8 cellular contexts compared by ENCODE assay signal in genomic region chr10:14556285-14556956, GRCh38.
DNase-seq lines count a peak whose midpoint lies in the region; ATAC-seq and TF ChIP-seq lines count a peak whose summit lies in the region.

No MANE protein-coding gene starts in this region.

- H3K4me1 ChIP-seq in naive thymus-derived CD4-positive, alpha-beta T cell (ENCODE audit: control insufficient read depth in 2 of 2, insufficient read depth in 2 of 2, low read length in 2 of 2): peaks cover 90 to 94% of the 10 kb centered on the region in 2 donors

- DNase-seq in ELR (ENCODE audit: low read depth) (peak; percentile 21), NOMO-1 treated with DMSO at 0.1 percent for 48 hours (lab: John Stamatoyannopoulos, UW; ENCODE audit: unreplicated experiment) (no peak), T1000 (lab: John Stamatoyannopoulos, UW) (no peak)
- peak in 1 of 2 donors; percentile 41 for DNase-seq in central memory CD8-positive, alpha-beta T cell (ENCODE audit: low spot score in 2 of 2)
- DNase-seq in naive thymus-derived CD4-positive, alpha-beta T cell: no peak

- no peak for TF ChIP-seq EP300 in Ishikawa (IDR thresholded peaks at IDR 0.05; ENCODE audit: borderline replicate concordance)

- no peak overlapping the region for H3K4me3 ChIP-seq in naive thymus-derived CD4-positive, alpha-beta T cell (ENCODE audit: low read length)

- peaks cover 35% of the 10 kb centered on the region for H3K36me3 Mint-ChIP-seq in central memory CD8-positive, alpha-beta T cell (ENCODE audit: insufficient read depth)
- H3K36me3 Mint-ChIP-seq in naive thymus-derived CD4-positive, alpha-beta T cell: peaks cover 15 to 38% (median 20%) of the 10 kb centered on the region in 5 donors

- no peaks in the 10 kb centered on the region for H3K27me3 Mint-ChIP-seq in central memory CD8-positive, alpha-beta T cell
- H3K27me3 Mint-ChIP-seq in naive thymus-derived CD4-positive, alpha-beta T cell: no peaks in the 10 kb centered on the region

- no peaks in the 10 kb centered on the region for H3K9me3 ChIP-seq in naive thymus-derived CD4-positive, alpha-beta T cell (ENCODE audit: control insufficient read depth in 2 of 3, low read length in 3 of 3)

- CTCF ChIA-PET in naive thymus-derived CD4-positive, alpha-beta T cell (lab: Charles Lee): interaction anchor here (1.2 kb wide), 1 partner anchor 13 kb away, joined by 4 read pairs; no protein-coding TSS in a partner anchor

- ATAC-seq in GM19455 (IDR thresholded peaks at IDR 0.05; ENCODE audit: unreplicated experiment): peak; percentile 70
- ATAC-seq in central memory CD8-positive, alpha-beta T cell (replicated peaks; ENCODE audit: extremely low read depth, poor library complexity, severe bottlenecking): peak; percentile 49
- peak; percentile 47 for ATAC-seq in naive thymus-derived CD4-positive, alpha-beta T cell
- no peak for ATAC-seq in HG03039 (IDR thresholded peaks at IDR 0.05; ENCODE audit: unreplicated experiment)

- peaks cover 91% of the 10 kb centered on the region for H3K4me1 Mint-ChIP-seq in central memory CD8-positive, alpha-beta T cell
- H3K4me1 Mint-ChIP-seq in naive thymus-derived CD4-positive, alpha-beta T cell: peaks cover 84 to 100% (median 92%) of the 10 kb centered on the region in 7 donors

- POLR2A ChIA-PET in naive thymus-derived CD4-positive, alpha-beta T cell (lab: Charles Lee): interaction anchor here (0.7 to 8.6 kb wide), 5 partner anchors 8 to 60 kb away, joined by 3 to 73 read pairs (median 4); no protein-coding TSS in a partner anchor

- H3K4me3 Mint-ChIP-seq in central memory CD8-positive, alpha-beta T cell: peak overlapping the region; percentile 48
- peak overlapping the region; percentile 9 to 86 (median 73) for H3K4me3 Mint-ChIP-seq in naive thymus-derived CD4-positive, alpha-beta T cell

- no peaks in the 10 kb centered on the region for H3K9me3 Mint-ChIP-seq in central memory CD8-positive, alpha-beta T cell
- peaks cover 0 to 3% (median 0%) of the 10 kb centered on the region in 11 donors for H3K9me3 Mint-ChIP-seq in naive thymus-derived CD4-positive, alpha-beta T cell

- peak overlapping the region; percentile 97 for H3K27ac Mint-ChIP-seq in central memory CD8-positive, alpha-beta T cell (ENCODE audit: low read depth)
- H3K27ac Mint-ChIP-seq in naive thymus-derived CD4-positive, alpha-beta T cell: peak overlapping the region; percentile 52 to 97 (median 93)

- intact Hi-C loops in naive thymus-derived CD4-positive, alpha-beta T cell (cut with micrococcal nuclease): loop anchor here in 1 of 2 donors (2.0 kb wide), 1 partner anchor 14 kb away; no protein-coding TSS in a partner anchor

- no peaks in the 10 kb centered on the region for H3K27me3 ChIP-seq in naive thymus-derived CD4-positive, alpha-beta T cell (ENCODE audit: control insufficient read depth in 2 of 2, insufficient read depth in 2 of 2, low read length in 2 of 2)

- 0 out of 2 replicates have a peak, but pooled peaks have one; percentile 2 for TF ChIP-seq RAD21 in Ishikawa (IDR thresholded peaks at IDR 0.05; ENCODE audit: low read depth)

- H3K36me3 ChIP-seq in naive thymus-derived CD4-positive, alpha-beta T cell (ENCODE audit: control insufficient read depth in 2 of 3, insufficient read depth in 3 of 3, low read length in 3 of 3): peaks cover 0 to 17% (median 7%) of the 10 kb centered on the region in 3 experiments

- peak overlapping the region; percentile 37 for H3K27ac ChIP-seq in naive thymus-derived CD4-positive, alpha-beta T cell (ENCODE audit: low read depth, low read length)

TF ChIP-seq in Ishikawa, 13 proteins besides CTCF, POLR2A, EP300 and RAD21:
- TF ChIP-seq NFIC (IDR thresholded peaks at IDR 0.05) (no peak), CREB1 (IDR thresholded peaks at IDR 0.05; ENCODE audit: low read depth) (no peak), USF1 (IDR thresholded peaks at IDR 0.05) (no peak)
